8 cellular contexts compared by ENCODE assay signal in the genomic region with DNA sequence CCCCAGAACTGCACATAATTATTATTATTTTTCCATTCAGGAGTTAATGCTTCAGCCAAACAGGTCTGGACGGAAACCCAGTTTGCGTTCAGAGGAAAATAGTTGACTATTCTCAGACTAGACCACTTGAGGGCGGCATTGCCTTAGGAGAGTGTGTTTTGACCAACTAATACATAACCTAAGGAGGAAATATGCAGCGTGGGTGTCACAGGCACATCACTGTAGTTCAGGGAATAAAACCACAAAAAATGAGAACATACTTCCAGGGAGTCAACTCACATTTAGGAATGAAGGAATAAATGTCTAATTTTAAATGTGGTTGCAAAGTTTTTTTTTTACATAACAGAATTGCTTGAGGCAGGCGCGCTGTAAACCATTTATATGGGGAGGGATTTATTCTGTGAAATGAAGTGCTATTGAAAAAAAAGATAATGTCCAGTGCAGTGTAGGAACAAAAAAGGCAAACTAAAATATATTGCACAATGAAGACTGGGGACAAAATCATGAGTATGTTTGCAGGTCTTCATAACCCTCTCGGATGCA.
DNase-seq lines count a peak whose midpoint lies in the region; ATAC-seq and TF ChIP-seq lines count a peak whose summit lies in the region.

No MANE protein-coding gene starts in this region.

- no peaks in the 10 kb centered on the region for H3K9me3 ChIP-seq in neural cell (ENCODE audit: low read length)
- H3K9me3 ChIP-seq in thyroid gland, result no peaks in the 10 kb centered on the region

- no peak overlapping the region for H2AFZ ChIP-seq in neural cell (ENCODE audit: low read depth, low read length)

- H3F3A ChIP-seq in neural cell (ENCODE audit: insufficient read depth, low read length, poor library complexity, severe bottlenecking), result no peaks in the 10 kb centered on the region

- TF ChIP-seq CTCF in neural cell (IDR thresholded peaks at IDR 0.05; ENCODE audit: poor library complexity, severe bottlenecking) (peak; percentile 96), thyroid gland (IDR thresholded peaks at IDR 0.05) (peak in 5 of 6 experiments; percentile 24 to 87 (median 86))

- H3K27ac ChIP-seq in neural cell (ENCODE audit: low read length) (no peak overlapping the region), thyroid gland (peak overlapping the region in 2 of 3 donors; percentile 30 to 69)

- no peak overlapping the region for H3K4me2 ChIP-seq in neural cell (ENCODE audit: low read length)

- intact Hi-C loops in thyroid gland (cut with DNase I), result loop anchor here (10.0 kb wide), 1 partner anchor 313 kb away; no protein-coding TSS in a partner anchor

- no peaks in the 10 kb centered on the region for H3K36me3 ChIP-seq in neural cell (ENCODE audit: insufficient read depth, low read length)
- no peaks in the 10 kb centered on the region for H3K36me3 ChIP-seq in thyroid gland

- no peaks in the 10 kb centered on the region for H4K20me1 ChIP-seq in neural cell (ENCODE audit: insufficient read depth)

- no peaks in the 10 kb centered on the region for H3K27me3 ChIP-seq in neural cell (ENCODE audit: insufficient read depth, low read depth, low read length)
- H3K27me3 ChIP-seq in thyroid gland, result no peaks in the 10 kb centered on the region

- no peak for TF ChIP-seq EP300 in neural cell (conservative IDR thresholded peaks at IDR 0.05; ENCODE audit: poor library complexity, severe bottlenecking)

- no peaks in the 10 kb centered on the region for H3K9me2 ChIP-seq in neural cell (ENCODE audit: insufficient read depth, low read length)

- no peak for TF ChIP-seq POLR2A in thyroid gland (IDR thresholded peaks at IDR 0.05)

- H3K79me2 ChIP-seq in neural cell (replicated peaks; ENCODE audit: insufficient read depth, low read length), result no peaks in the 10 kb centered on the region

- WGBS in thyroid gland, 2 donors, result 36 to 37% methylated on average over 7 of the region's 7 CpGs

- ATAC-seq in GM19438 (IDR thresholded peaks at IDR 0.05; ENCODE audit: low read depth, unreplicated experiment) (peak; percentile 93), HG03460 (IDR thresholded peaks at IDR 0.05; ENCODE audit: unreplicated experiment) (peak; percentile 85)

- TF ChIP-seq RAD21 in neural cell (conservative IDR thresholded peaks at IDR 0.05), result peak; percentile 98

- DNase-seq in DMS 273 (lab: John Stamatoyannopoulos, UW; ENCODE audit: unreplicated experiment), result peak; percentile 76
- DNase-seq in NOMO-1 treated with DMSO at 0.1 percent for 48 hours (lab: John Stamatoyannopoulos, UW; ENCODE audit: unreplicated experiment), result peak; percentile 60
- DNase-seq in activated CD8-positive, alpha-beta memory T cell treated with anti-CD3 and anti-CD28 coated beads, Interleukin-2, amount 50 U/mL, for 48 hours, result peak; percentile 62
- DNase-seq in fibroblast of gingiva (ENCODE audit: low read depth), result peak; percentile 80
- peak; percentile 60 to 74 for DNase-seq in thyroid gland

- no peak overlapping the region for H3K9ac ChIP-seq in neural cell (ENCODE audit: low read length)

- H3K4me1 ChIP-seq in thyroid gland, result peaks cover 18 to 20% of the 10 kb centered on the region in 2 donors

- no peak overlapping the region for H3K4me3 ChIP-seq in neural cell (ENCODE audit: low read length)
- H3K4me3 ChIP-seq in thyroid gland (replicated peaks in 1 of 3), result no peak overlapping the region

TF ChIP-seq in neural cell, 6 proteins besides CTCF, POLR2A, EP300 and RAD21:
- TF ChIP-seq POLR2AphosphoS5 (IDR thresholded peaks at IDR 0.05) (no peak), SMC3 (conservative IDR thresholded peaks at IDR 0.05; ENCODE audit: poor library complexity) (peak; percentile 94)
- TF ChIP-seq, protein P1, sequence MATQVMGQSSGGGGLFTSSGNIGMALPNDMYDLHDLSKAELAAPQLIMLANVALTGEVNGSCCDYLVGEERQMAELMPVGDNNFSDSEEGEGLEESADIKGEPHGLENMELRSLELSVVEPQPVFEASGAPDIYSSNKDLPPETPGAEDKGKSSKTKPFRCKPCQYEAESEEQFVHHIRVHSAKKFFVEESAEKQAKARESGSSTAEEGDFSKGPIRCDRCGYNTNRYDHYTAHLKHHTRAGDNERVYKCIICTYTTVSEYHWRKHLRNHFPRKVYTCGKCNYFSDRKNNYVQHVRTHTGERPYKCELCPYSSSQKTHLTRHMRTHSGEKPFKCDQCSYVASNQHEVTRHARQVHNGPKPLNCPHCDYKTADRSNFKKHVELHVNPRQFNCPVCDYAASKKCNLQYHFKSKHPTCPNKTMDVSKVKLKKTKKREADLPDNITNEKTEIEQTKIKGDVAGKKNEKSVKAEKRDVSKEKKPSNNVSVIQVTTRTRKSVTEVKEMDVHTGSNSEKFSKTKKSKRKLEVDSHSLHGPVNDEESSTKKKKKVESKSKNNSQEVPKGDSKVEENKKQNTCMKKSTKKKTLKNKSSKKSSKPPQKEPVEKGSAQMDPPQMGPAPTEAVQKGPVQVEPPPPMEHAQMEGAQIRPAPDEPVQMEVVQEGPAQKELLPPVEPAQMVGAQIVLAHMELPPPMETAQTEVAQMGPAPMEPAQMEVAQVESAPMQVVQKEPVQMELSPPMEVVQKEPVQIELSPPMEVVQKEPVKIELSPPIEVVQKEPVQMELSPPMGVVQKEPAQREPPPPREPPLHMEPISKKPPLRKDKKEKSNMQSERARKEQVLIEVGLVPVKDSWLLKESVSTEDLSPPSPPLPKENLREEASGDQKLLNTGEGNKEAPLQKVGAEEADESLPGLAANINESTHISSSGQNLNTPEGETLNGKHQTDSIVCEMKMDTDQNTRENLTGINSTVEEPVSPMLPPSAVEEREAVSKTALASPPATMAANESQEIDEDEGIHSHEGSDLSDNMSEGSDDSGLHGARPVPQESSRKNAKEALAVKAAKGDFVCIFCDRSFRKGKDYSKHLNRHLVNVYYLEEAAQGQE (IDR thresholded peaks at IDR 0.05; ENCODE audit: borderline replicate concordance), result no peak
